22 cellular contexts compared by ENCODE assay signal in the genomic region with DNA sequence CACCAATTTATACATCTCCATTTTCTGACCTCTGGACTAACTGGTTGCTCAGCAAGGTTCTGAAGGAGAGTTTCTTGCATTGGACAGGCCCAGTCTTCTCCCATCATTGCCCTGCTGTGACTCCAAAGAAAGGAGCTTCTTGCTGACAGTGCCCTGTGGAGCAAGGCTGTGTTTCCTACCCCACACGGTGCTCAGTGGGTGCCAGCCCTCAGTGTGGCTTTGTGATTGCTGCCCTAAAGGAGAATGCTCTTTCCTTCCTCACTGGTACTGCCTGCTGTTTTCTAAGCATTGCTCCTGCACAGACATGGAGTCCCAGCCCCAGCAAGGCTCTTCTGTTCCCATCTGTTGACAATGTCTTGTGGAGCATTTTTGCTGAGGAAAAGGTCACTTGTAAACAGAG.
DNase-seq lines count a peak whose midpoint lies in the region; ATAC-seq and TF ChIP-seq lines count a peak whose summit lies in the region.
"Had no signal": no experiment of that assay in that cellular context is flagged by ENCODE, and none has a peak within 500 bp of the region (broad histone marks: within the 10 kb centered on the region; RNA-seq: fewer than 3 reads in every experiment).

No MANE protein-coding gene starts in this region.

- no peak for TF ChIP-seq RAD21 in IMR-90 (IDR thresholded peaks at IDR 0.05; ENCODE audit: low read length)

- H3K9me3 Mint-ChIP-seq in CD8-positive, alpha-beta T cell: no peaks in the 10 kb centered on the region
- H3K9me3 Mint-ChIP-seq in nephron progenitor cell: no peaks in the 10 kb centered on the region
- H3K9me3 Mint-ChIP-seq: activated CD4-positive, alpha-beta memory T cell treated with anti-CD3 and anti-CD28 coated beads for 36 hours; activated naive CD4-positive, alpha-beta T cell treated with anti-CD3 and anti-CD28 coated beads for 36 hours; CD8-positive, alpha-beta memory T cell; stimulated activated memory B cell treated with anti-CD40 and anti-IgM and Interleukin-4, amounts not matched to agents 10 μg/mL and 1 μg/mL and 100 μg/mL, for 72 hours had no signal

- H3K4me3 Mint-ChIP-seq in CD8-positive, alpha-beta T cell: no peak overlapping the region
- H3K4me3 Mint-ChIP-seq in nephron progenitor cell: no peak overlapping the region
- H3K4me3 Mint-ChIP-seq: activated CD4-positive, alpha-beta memory T cell treated with anti-CD3 and anti-CD28 coated beads for 36 hours; activated naive CD4-positive, alpha-beta T cell treated with anti-CD3 and anti-CD28 coated beads for 36 hours; CD8-positive, alpha-beta memory T cell; stimulated activated memory B cell treated with anti-CD40 and anti-IgM and Interleukin-4, amounts not matched to agents 10 μg/mL and 1 μg/mL and 100 μg/mL, for 72 hours had no signal

- no peaks in the 10 kb centered on the region for H4K20me1 ChIP-seq in IMR-90 (ENCODE audit: insufficient read depth, low read length)

- peaks cover 68% of the 10 kb centered on the region for H3K36me3 Mint-ChIP-seq in CD8-positive, alpha-beta T cell
- H3K36me3 Mint-ChIP-seq in nephron progenitor cell (ENCODE audit: low read depth): peaks cover 54% of the 10 kb centered on the region

- peaks cover 19% of the 10 kb centered on the region for H3K4me1 ChIP-seq in CD8-positive, alpha-beta T cell (ENCODE audit: insufficient read depth, low read length)
- H3K4me1 ChIP-seq in IMR-90 (ENCODE audit: control insufficient read depth, insufficient read depth, low read length) (peaks cover 23% of the 10 kb centered on the region), BE2C (no peaks in the 10 kb centered on the region)

- no peak for TF ChIP-seq CTCF in CD8-positive, alpha-beta T cell (IDR thresholded peaks at IDR 0.05)
- no peak for TF ChIP-seq CTCF in IMR-90 (conservative IDR thresholded peaks at IDR 0.05; ENCODE audit: low read depth, low read length)
- TF ChIP-seq CTCF in nephron progenitor cell (IDR thresholded peaks at IDR 0.05): no peak
- TF ChIP-seq CTCF in BE2C (IDR thresholded peaks at IDR 0.05; ENCODE audit: low read depth, low read length): no peak

- peak overlapping the region; percentile 4; the same call in 1 of the 2 replicates for H3K14ac ChIP-seq in IMR-90 (replicated peaks; ENCODE audit: low read depth, low read length)

- no peaks in the 10 kb centered on the region for H3K27me3 Mint-ChIP-seq in CD8-positive, alpha-beta T cell (ENCODE audit: low read depth)
- no peaks in the 10 kb centered on the region for H3K27me3 Mint-ChIP-seq in nephron progenitor cell (ENCODE audit: low read depth, poor library complexity)
- H3K27me3 Mint-ChIP-seq: activated CD4-positive, alpha-beta memory T cell treated with anti-CD3 and anti-CD28 coated beads for 36 hours; CD8-positive, alpha-beta memory T cell; stimulated activated memory B cell treated with anti-CD40 and anti-IgM and Interleukin-4, amounts not matched to agents 10 μg/mL and 1 μg/mL and 100 μg/mL, for 72 hours had no signal

- peak overlapping the region; percentile 7; the same call in 1 of the 2 replicates for H2BK120ac ChIP-seq in IMR-90 (ENCODE audit: low read depth, low read length)

- peak overlapping the region; percentile 48 for H3K4ac ChIP-seq in IMR-90 (ENCODE audit: low read depth, low read length)

- H2BK5ac ChIP-seq in IMR-90 (ENCODE audit: low read depth, low read length, poor library complexity, severe bottlenecking): peak overlapping the region; percentile 40

- ATAC-seq in CD8-positive, alpha-beta T cell: no peak
- peak; percentile 27 for ATAC-seq in IMR-90 (ENCODE audit: low read depth)
- no peak for ATAC-seq in GM18511 (IDR thresholded peaks at IDR 0.05; ENCODE audit: unreplicated experiment)
- ATAC-seq: stimulated activated memory B cell treated with anti-CD40 and anti-IgM and Interleukin-4, amounts not matched to agents 10 μg/mL and 1 μg/mL and 100 μg/mL, for 72 hours had no signal

- H3K23ac ChIP-seq in IMR-90 (ENCODE audit: low read depth, low read length): peak overlapping the region; percentile 29; the same call in 1 of the 2 replicates

- peak overlapping the region; percentile 42 for H3K27ac Mint-ChIP-seq in CD8-positive, alpha-beta T cell
- peak overlapping the region; percentile 57 for H3K27ac Mint-ChIP-seq in nephron progenitor cell
- H3K27ac Mint-ChIP-seq: activated CD4-positive, alpha-beta memory T cell treated with anti-CD3 and anti-CD28 coated beads for 36 hours; activated naive CD4-positive, alpha-beta T cell treated with anti-CD3 and anti-CD28 coated beads for 36 hours; stimulated activated memory B cell treated with anti-CD40 and anti-IgM and Interleukin-4, amounts not matched to agents 10 μg/mL and 1 μg/mL and 100 μg/mL, for 72 hours had no signal

- DNase-seq in CD8-positive, alpha-beta T cell: no peak
- DNase-seq in IMR-90 (no peak), brain pericyte (ENCODE audit: low read depth, low spot score) (peak; percentile 76), nephron progenitor cell (no peak), BE2C (no peak), COLO829 (ENCODE audit: low spot score) (no peak), cerebellum (ENCODE audit: low spot score) (no peak)
- DNase-seq: activated CD4-positive, alpha-beta memory T cell treated with anti-CD3 and anti-CD28 coated beads for 36 hours; activated naive CD4-positive, alpha-beta T cell treated with anti-CD3 and anti-CD28 coated beads for 36 hours; CD8-positive, alpha-beta memory T cell; DMS79; hippocampal formation; kidney; NCI-H1105; NCI-H2107; NCI-H524 treated with DMSO at 0.1 percent for 48 hours; T-helper 2 cell; tibial artery; WERI-Rb-1 had no signal

- peak overlapping the region; percentile 7 to 36; a peak in 2 of 4 replicates for H4K8ac ChIP-seq in IMR-90 (ENCODE audit: low read depth in 2 of 2, low read length in 2 of 2)

- no peaks in the 10 kb centered on the region for H3K9me3 ChIP-seq in CD8-positive, alpha-beta T cell (ENCODE audit: low read length)
- H3K9me3 ChIP-seq in IMR-90 (ENCODE audit: control insufficient read depth, insufficient read depth, low read length) (no peaks in the 10 kb centered on the region), BE2C (no peaks in the 10 kb centered on the region)
- H3K9me3 ChIP-seq: tibial artery had no signal

- H3K36me3 ChIP-seq in CD8-positive, alpha-beta T cell (ENCODE audit: insufficient read depth, low read length): peaks cover 28% of the 10 kb centered on the region
- H3K36me3 ChIP-seq in IMR-90 (ENCODE audit: control insufficient read depth, insufficient read depth, low read length): peaks cover 13% of the 10 kb centered on the region
- peaks cover 22% of the 10 kb centered on the region for H3K36me3 ChIP-seq in BE2C

- H3K27ac ChIP-seq in CD8-positive, alpha-beta T cell (ENCODE audit: low read depth, low read length): no peak overlapping the region
- peak overlapping the region; percentile 43 for H3K27ac ChIP-seq in IMR-90 (ENCODE audit: insufficient read depth, low read length)
- H3K27ac ChIP-seq: coronary artery, tibial artery, WERI-Rb-1 had no signal

- no peak overlapping the region for H3K9ac ChIP-seq in IMR-90 (ENCODE audit: low read depth, low read length)

- POLR2A ChIA-PET in CD8-positive, alpha-beta T cell (lab: Charles Lee): no interaction called here
- POLR2A ChIA-PET in IMR-90 (lab: Charles Lee; ENCODE audit: unreplicated experiment): interaction anchor here (0.6 kb wide), 1 partner anchor 8 kb away, joined by 3 read pairs; no protein-coding TSS in a partner anchor

- H3K4me3 ChIP-seq in CD8-positive, alpha-beta T cell (ENCODE audit: low read depth, low read length): no peak overlapping the region
- H3K4me3 ChIP-seq in IMR-90 (ENCODE audit: insufficient read depth, low read depth, low read length): no peak overlapping the region
- H3K4me3 ChIP-seq in BE2C (ENCODE audit: low read depth, low read length): no peak overlapping the region
- H3K4me3 ChIP-seq: coronary artery, tibial artery had no signal

- intact Hi-C loops in CD8-positive, alpha-beta T cell (cut with DNase I, micrococcal nuclease): no loop called here
- intact Hi-C loops in IMR-90 (cut with micrococcal nuclease): loop anchor here (2.0 to 5.0 kb wide), 3 partner anchors 25 to 366 kb away; a partner anchor contains a TSS

- H3K4me1 Mint-ChIP-seq in CD8-positive, alpha-beta T cell (ENCODE audit: low read depth): peaks cover 18% of the 10 kb centered on the region
- H3K4me1 Mint-ChIP-seq in nephron progenitor cell: no peaks in the 10 kb centered on the region
- H3K4me1 Mint-ChIP-seq: stimulated activated memory B cell treated with anti-CD40 and anti-IgM and Interleukin-4, amounts not matched to agents 10 μg/mL and 1 μg/mL and 100 μg/mL, for 72 hours had no signal

- CTCF ChIA-PET in CD8-positive, alpha-beta T cell (lab: Charles Lee): interaction anchor here (0.6 to 1.2 kb wide), 2 partner anchors 296 to 1271 kb away, joined by 3 read pairs; no protein-coding TSS in a partner anchor
- CTCF ChIA-PET in IMR-90 (lab: Yijun Ruan, JAX): interaction anchor here (0.9 kb wide), 1 partner anchor 14 kb away, joined by 3 read pairs; no protein-coding TSS in a partner anchor

- peaks cover 4 to 14% of the 10 kb centered on the region in 2 experiments; a peak in 2 of 4 replicates for H3K79me1 ChIP-seq in IMR-90 (ENCODE audit: low read depth in 1 of 2, low read length in 2 of 2)

- peak overlapping the region; percentile 69 for H3K18ac ChIP-seq in IMR-90 (ENCODE audit: low read depth, low read length)

- no peak overlapping the region for H2AFZ ChIP-seq in IMR-90 (replicated peaks; ENCODE audit: low read length, poor library complexity)

- TF ChIP-seq POLR2A in IMR-90 (IDR thresholded peaks at IDR 0.05; ENCODE audit: low read depth, low read length): no peak

- peak overlapping the region; percentile 25 for H4K5ac ChIP-seq in IMR-90 (ENCODE audit: low read depth, low read length)

- peak overlapping the region; percentile 23; the same call in 1 of the 3 replicates for H2BK15ac ChIP-seq in IMR-90 (ENCODE audit: low read depth, low read length)

- dilution Hi-C loops in IMR-90 (cut with HindIII; ENCODE audit: low sequenced_read_pairs, unreplicated experiment): no loop called here

- peak overlapping the region; percentile 60 for H2AK5ac ChIP-seq in IMR-90 (ENCODE audit: low read depth, low read length)

- no peak overlapping the region for H3K56ac ChIP-seq in IMR-90 (ENCODE audit: extremely low read depth, insufficient read depth, low read length)

- peak overlapping the region; percentile 77 for H4K91ac ChIP-seq in IMR-90 (ENCODE audit: insufficient read depth, low read depth, low read length)

- H3K27me3 ChIP-seq in CD8-positive, alpha-beta T cell (ENCODE audit: insufficient read depth, low read length): no peaks in the 10 kb centered on the region
- H3K27me3 ChIP-seq in IMR-90 (ENCODE audit: control insufficient read depth, insufficient read depth, low read length): no peaks in the 10 kb centered on the region
- H3K27me3 ChIP-seq in BE2C: no peaks in the 10 kb centered on the region
- H3K27me3 ChIP-seq: tibial artery had no signal

- in situ Hi-C loops in IMR-90 (cut with MboI; ENCODE audit: low sequenced_read_pairs): no loop called here

- H2AK9ac ChIP-seq in IMR-90 (replicated peaks; ENCODE audit: low read depth, low read length, poor library complexity): no peak overlapping the region

- BruUV-seq in IMR-90 (replicated peaks; lab: Mats Ljungman, UMichigan): TSS peak; percentile 45

- H3K9me1 ChIP-seq in IMR-90 (ENCODE audit: insufficient read depth, low read length): peaks cover 4% of the 10 kb centered on the region; the same call in 1 of the 2 replicates

- peak overlapping the region; percentile 13 for H3K4me2 ChIP-seq in IMR-90 (ENCODE audit: low read depth, low read length)

- WGBS in IMR-90 (ENCODE audit: extremely low coverage in 2 of 2, insufficient read length in 1 of 2), 2 experiments: no CpG with 5 or more reads among the region's 1 CpG

- peak overlapping the region; percentile 70 for H2BK20ac ChIP-seq in IMR-90 (ENCODE audit: low read depth, low read length)
